Comparison of ENCODE assay signal across 23 cellular contexts in the genomic region with DNA sequence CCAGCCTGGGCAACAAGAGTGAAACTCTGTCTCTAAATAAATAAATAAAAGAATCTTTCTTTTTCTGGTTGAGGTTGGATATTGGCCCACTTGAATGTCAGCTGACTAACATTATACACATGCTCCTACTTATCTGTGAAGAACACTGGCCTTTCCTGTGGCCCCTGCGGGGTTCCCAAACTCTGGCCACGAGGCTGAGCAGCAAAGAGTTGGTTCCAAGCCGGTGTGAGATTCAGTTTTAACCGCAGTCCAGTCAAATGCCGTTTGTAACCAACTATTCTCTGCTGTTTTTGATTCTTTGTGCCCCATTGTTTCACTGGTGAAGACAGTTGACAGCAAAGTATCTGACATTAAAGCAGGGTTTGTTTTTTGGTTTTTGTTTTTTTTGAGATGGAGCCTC. TPM values are rescaled to one million over a fixed set of nuclear protein-coding genes. Genes with fewer than 3 reads are reported as not detected.
"Had no signal": no experiment of that assay in that cellular context is flagged by ENCODE, and none has a peak within 500 bp of the region (broad histone marks: within the 10 kb centered on the region; RNA-seq: fewer than 3 reads in every experiment).

No MANE protein-coding gene starts in this region.

- DNase-seq: activated CD4-positive, alpha-beta T cell treated with anti-CD3 and anti-CD28 coated beads for 1 hour; activated CD4-positive, alpha-beta T cell treated with anti-CD3 and anti-CD28 coated beads, Interleukin-2, amount 50 U/mL, for 1 hour; activated gamma-delta T cell treated with Interleukin-2 at 50 U/mL for 16 hours; activated T-cell treated with anti-CD3 and anti-CD28 coated beads, Interleukin-2, amount 50 U/mL, for 1 hour; brain microvascular endothelial cell; caudate nucleus; effector memory CD4-positive, alpha-beta T cell; esophagus squamous epithelium; head of caudate nucleus; left cardiac atrium; ovary; psoas muscle; stimulated activated CD4-positive, alpha-beta T cell treated with anti-CD3 and anti-CD28 coated beads, Interleukin-12 subunit alpha, Interleukin-12 subunit beta, amount 100 ng/mL, for 4 hours; T1000; transverse colon; uterus; WERI-Rb-1 had no signal

- H3K27ac Mint-ChIP-seq: activated naive CD4-positive, alpha-beta T cell treated with anti-CD3 and anti-CD28 coated beads, Interleukin-2, amount 50 U/mL, for 24 hours; memory B cell; nephron; stimulated activated effector memory CD8-positive, alpha-beta T cell treated with anti-CD3 and anti-CD28 coated beads, Interleukin-12 subunit alpha, Interleukin-12 subunit beta, amount 100 ng/mL, for 72 hours had no signal

- H3K4me3 Mint-ChIP-seq: activated naive CD4-positive, alpha-beta T cell treated with anti-CD3 and anti-CD28 coated beads, Interleukin-2, amount 50 U/mL, for 24 hours; memory B cell; nephron; stimulated activated effector memory CD8-positive, alpha-beta T cell treated with anti-CD3 and anti-CD28 coated beads, Interleukin-12 subunit alpha, Interleukin-12 subunit beta, amount 100 ng/mL, for 72 hours had no signal

- H3K27me3 Mint-ChIP-seq: activated naive CD4-positive, alpha-beta T cell treated with anti-CD3 and anti-CD28 coated beads, Interleukin-2, amount 50 U/mL, for 24 hours; memory B cell had no signal

- ATAC-seq: gastroesophageal sphincter; left cardiac atrium; psoas muscle; stimulated activated effector memory CD8-positive, alpha-beta T cell treated with anti-CD3 and anti-CD28 coated beads, Interleukin-12 subunit alpha, Interleukin-12 subunit beta, amount 100 ng/mL, for 72 hours had no signal

- H3K4me1 Mint-ChIP-seq: activated naive CD4-positive, alpha-beta T cell treated with anti-CD3 and anti-CD28 coated beads, Interleukin-2, amount 50 U/mL, for 24 hours; stimulated activated effector memory CD8-positive, alpha-beta T cell treated with anti-CD3 and anti-CD28 coated beads, Interleukin-12 subunit alpha, Interleukin-12 subunit beta, amount 100 ng/mL, for 72 hours had no signal

- H3K9me3 Mint-ChIP-seq: activated naive CD4-positive, alpha-beta T cell treated with anti-CD3 and anti-CD28 coated beads, Interleukin-2, amount 50 U/mL, for 24 hours; memory B cell; nephron; stimulated activated effector memory CD8-positive, alpha-beta T cell treated with anti-CD3 and anti-CD28 coated beads, Interleukin-12 subunit alpha, Interleukin-12 subunit beta, amount 100 ng/mL, for 72 hours had no signal

- H3K36me3 Mint-ChIP-seq: activated naive CD4-positive, alpha-beta T cell treated with anti-CD3 and anti-CD28 coated beads, Interleukin-2, amount 50 U/mL, for 24 hours; memory B cell; stimulated activated effector memory CD8-positive, alpha-beta T cell treated with anti-CD3 and anti-CD28 coated beads, Interleukin-12 subunit alpha, Interleukin-12 subunit beta, amount 100 ng/mL, for 72 hours had no signal

RNA-seq across cellular contexts. Expression of a gene that starts 11.2 kb away (rescaled TPM):
- total RNA-seq: mononuclear cell had no signal
